Comparison of ENCODE assay signal across 20 cellular contexts in the genomic region with DNA sequence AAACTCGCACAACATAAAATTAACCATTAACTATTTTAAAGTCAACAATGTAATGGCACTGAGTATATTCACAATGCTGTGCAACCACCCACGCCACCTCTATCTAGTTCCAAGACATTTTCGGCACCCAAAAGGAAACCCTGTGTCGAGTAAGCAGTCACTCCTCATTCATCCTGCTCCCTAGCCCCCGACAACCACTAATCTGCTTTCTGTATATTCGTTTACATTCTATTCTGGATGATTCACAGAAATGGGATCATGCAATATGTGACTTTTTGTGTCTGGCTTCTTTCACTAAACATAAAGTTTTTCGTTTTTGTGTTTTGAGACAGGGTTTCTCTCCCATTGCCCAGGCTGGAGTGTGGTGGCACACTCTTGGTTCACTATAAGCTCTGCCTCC. TPM values are rescaled to one million over a fixed set of nuclear protein-coding genes. Genes with fewer than 3 reads are reported as not detected.
DNase-seq lines count a peak whose midpoint lies in the region; ATAC-seq, FAIRE-seq and TF ChIP-seq lines count a peak whose summit lies in the region.
"Had no signal": no experiment of that assay in that cellular context is flagged by ENCODE, and none has a peak within 500 bp of the region (broad histone marks: within the 10 kb centered on the region; RNA-seq: fewer than 3 reads in every experiment).

No MANE protein-coding gene starts in this region.

- DNase-seq in AG08396 (ENCODE audit: low spot score): peak; percentile 44
- peak; percentile 72 for DNase-seq in M059J (ENCODE audit: low read depth)
- peak; percentile 51 for DNase-seq in bronchial epithelial cell (ENCODE audit: low read depth)
- DNase-seq in iris pigment epithelial cell (ENCODE audit: low read depth): peak; percentile 93
- DNase-seq in psoas muscle: no peak
- no peak for DNase-seq in middle frontal gyrus (ENCODE audit: extremely low spot score, low spot score)
- DNase-seq in NCI-H2029 treated with DMSO at 0.1 percent for 48 hours (lab: John Stamatoyannopoulos, UW): no peak
- DNase-seq: activated CD4-positive, alpha-beta T cell treated with anti-CD3 and anti-CD28 coated beads, Interleukin-2, amount 50 U/mL, for 1 hour; activated T-cell treated with anti-CD3 and anti-CD28 coated beads, Interleukin-2, amount 50 U/mL, for 1 hour; Calu3; left lung; naive thymus-derived CD4-positive, alpha-beta T cell; NCI-H1436; stimulated activated CD4-positive, alpha-beta T cell treated with anti-CD3 and anti-CD28 coated beads, Interleukin-15, amount 100 ng/mL, for 24 hours had no signal

- intact Hi-C loops in psoas muscle (cut with DNase I): no loop called here

- WGBS in psoas muscle, 3 donors: 93 to 94% (median 94%) methylated on average over 7 of the region's 7 CpGs

- H3K27ac ChIP-seq in psoas muscle: no peak overlapping the region
- H3K27ac ChIP-seq: HL-60, KMS-11, left lung, prostate gland had no signal

- H3K4me1 ChIP-seq in psoas muscle: peaks cover 22% of the 10 kb centered on the region
- H3K4me1 ChIP-seq: prostate gland had no signal

- H3K9me3 ChIP-seq in psoas muscle: no peaks in the 10 kb centered on the region
- H3K9me3 ChIP-seq: left lung, prostate gland had no signal

- H3K27me3 ChIP-seq in bronchial epithelial cell (ENCODE audit: control insufficient read depth, insufficient read depth, low read length) (no peaks in the 10 kb centered on the region), psoas muscle (ENCODE audit: insufficient read depth in 3 of 3, low read length in 2 of 3) (peaks cover 0 to 3% (median 0%) of the 10 kb centered on the region in 3 donors)

- ATAC-seq in GM19463 (IDR thresholded peaks at IDR 0.05; ENCODE audit: unreplicated experiment) (no peak), psoas muscle (no peak)
- ATAC-seq: left lung; naive thymus-derived CD4-positive, alpha-beta T cell had no signal

- TF ChIP-seq CTCF in bronchial epithelial cell (IDR thresholded peaks at IDR 0.05; ENCODE audit: insufficient read depth, low read length, severe bottlenecking) (no peak), psoas muscle (IDR thresholded peaks at IDR 0.05) (no peak)

- no peak for FAIRE-seq in bronchial epithelial cell (lab: Jason Lieb, UNC)
- FAIRE-seq: endothelial cell of umbilical vein, TTC549 had no signal

- H3K4me3 ChIP-seq in bronchial epithelial cell (ENCODE audit: low read depth, low read length) (no peak overlapping the region), psoas muscle (no peak overlapping the region)
- H3K4me3 ChIP-seq: left lung, prostate gland had no signal

- H3K36me3 ChIP-seq in bronchial epithelial cell (ENCODE audit: control insufficient read depth, insufficient read depth, low read length) (no peaks in the 10 kb centered on the region), psoas muscle (ENCODE audit: insufficient read depth in 1 of 2, low read depth in 1 of 2) (no peaks in the 10 kb centered on the region)
- H3K36me3 ChIP-seq: left lung, prostate gland had no signal

RNA-seq across cellular contexts. Expression of gene HAPSTR1, which starts 42.2 kb away (rescaled TPM):
- 29.5 and 48.5 TPM in 2 replicates for total RNA-seq in M059J (2014; rRNA removed; shearing (Covaris generic))
- total RNA-seq in bronchial epithelial cell: 66.1 and 91.0 TPM in 2 replicates
- 10 to 100 TPM; 54.5 to 80.0 (median 73.5) TPM for total RNA-seq in psoas muscle
- polyA plus RNA-seq in psoas muscle: 10 to 100 TPM; 15.1 to 44.5 (median 18.2) TPM

Comparison
In these comparisons a context has a peak if more than half of its experiments do, and no peak if none do; other contexts are left out.
1. DNase-seq: peak in AG08396 (single experiment), M059J (single experiment), bronchial epithelial cell (single experiment) and iris pigment epithelial cell (single experiment); none in psoas muscle (0 of 2), middle frontal gyrus (single experiment) and NCI-H2029 treated with DMSO at 0.1 percent for 48 hours (single experiment).